In genomic region chr2:19068206-19068605, GRCh38 we compare ENCODE assay signal across 23 cellular contexts.
"Had no signal": no experiment of that assay in that cellular context is flagged by ENCODE, and none has a peak within 500 bp of the region (broad histone marks: within the 10 kb centered on the region; RNA-seq: fewer than 3 reads in every experiment).

No MANE protein-coding gene starts in this region.

- ATAC-seq: activated naive CD4-positive, alpha-beta T cell treated with anti-CD3 and anti-CD28 coated beads, Interleukin-2, amount 50 U/mL, for 72 hours; activated T-cell treated with anti-CD3 and anti-CD28 coated beads, Interleukin-2, amount 50 U/mL, for 72 hours; WTC11 had no signal

- H3K9me3 ChIP-seq: ascending aorta, colonic mucosa, esophagus squamous epithelium had no signal

- H3K27me3 ChIP-seq: ascending aorta, brain microvascular endothelial cell, colonic mucosa, esophagus squamous epithelium had no signal

- H3K36me3 ChIP-seq: ascending aorta, brain microvascular endothelial cell, colonic mucosa, esophagus squamous epithelium had no signal

- DNase-seq: activated CD4-positive, alpha-beta memory T cell treated with anti-CD3 and anti-CD28 coated beads, Interleukin-2, amount 10 ng/mL, durations not matched to agents 7 days and 5 days; activated CD4-positive, alpha-beta T cell treated with anti-CD3 and anti-CD28 coated beads for 1 hour; activated CD4-positive, alpha-beta T cell treated with anti-CD3 and anti-CD28 coated beads for 4 hours; activated CD4-positive, alpha-beta T cell treated with anti-CD3 and anti-CD28 coated beads, Interleukin-2, amount 10 ng/mL, durations not matched to agents 7 days and 5 days; activated CD4-positive, alpha-beta T cell treated with anti-CD3 and anti-CD28 coated beads, Interleukin-2, amount 50 U/mL, for 4 hours; activated CD8-positive, alpha-beta memory T cell treated with anti-CD3 and anti-CD28 coated beads, Interleukin-2, amount 50 U/mL, for 48 hours; activated gamma-delta T cell; activated naive CD4-positive, alpha-beta T cell; activated naive CD4-positive, alpha-beta T cell treated with anti-CD3 and anti-CD28 coated beads, Interleukin-2, amount 10 ng/mL, durations not matched to agents 7 days and 5 days; activated naive CD8-positive, alpha-beta T cell treated with anti-CD3 and anti-CD28 coated beads, Interleukin-2, amount 10 ng/mL, durations not matched to agents 7 days and 5 days; activated T-cell treated with anti-CD3 and anti-CD28 coated beads for 4 hours; activated T-cell treated with anti-CD3 and anti-CD28 coated beads, Interleukin-2, amount 50 U/mL, for 24 hours; activated T-cell treated with anti-CD3 and anti-CD28 coated beads, Interleukin-2, amount 50 U/mL, for 72 hours; brain microvascular endothelial cell; colonic mucosa; effector CD8-positive, alpha-beta T cell; esophagus squamous epithelium; head of caudate nucleus; T-helper 2 cell had no signal

- H3K4me1 ChIP-seq: ascending aorta, colonic mucosa had no signal

- H3K27ac ChIP-seq: ascending aorta, brain microvascular endothelial cell, colonic mucosa, epithelial cell of prostate, esophagus squamous epithelium had no signal

- H3K4me3 ChIP-seq: ascending aorta, colonic mucosa, esophagus squamous epithelium had no signal
